18 cellular contexts compared by ENCODE assay signal in genomic region chr15:68203956-68204355, GRCh38. TPM values are rescaled to one million over a fixed set of nuclear protein-coding genes. Genes with fewer than 3 reads are reported as not detected.
DNase-seq lines count a peak whose midpoint lies in the region; TF ChIP-seq lines count a peak whose summit lies in the region.
"Had no signal": no experiment of that assay in that cellular context is flagged by ENCODE, and none has a peak within 500 bp of the region (broad histone marks: within the 10 kb centered on the region; RNA-seq: fewer than 3 reads in every experiment).

No MANE protein-coding gene starts in this region.

- H3K9me3 ChIP-seq in duodenal mucosa (ENCODE audit: control insufficient read depth in 1 of 2, low read length in 2 of 2) (no peaks in the 10 kb centered on the region), neutrophil (no peaks in the 10 kb centered on the region)

- no peaks in the 10 kb centered on the region for H3K9me3 Mint-ChIP-seq in MCF 10A (ENCODE audit: unreplicated experiment)

- DNase-seq in activated effector memory CD4-positive, alpha-beta T cell treated with anti-CD3 and anti-CD28 coated beads, Interleukin-2, amount 50 U/mL, for 16 hours: peak; percentile 42
- no peak for DNase-seq in activated effector memory CD4-positive, alpha-beta T cell treated with Interleukin-2 at 50 U/mL for 16 hours
- DNase-seq in dedifferentiated amniotic fluid mesenchymal stem cell (ENCODE audit: extremely low spot score): no peak
- no peak for DNase-seq in 8988T
- no peak for DNase-seq in cerebellum (ENCODE audit: low spot score)
- no peak for DNase-seq in MCF 10A (ENCODE audit: unreplicated experiment)
- DNase-seq: C1 segment of cervical spinal cord, DMS79, GM23248, KBM-7, NCI-H1092 treated with DMSO at 0.1 percent for 48 hours, NCI-H1694 treated with DMSO at 0.1 percent for 48 hours, NCI-H446, NCI-H748 treated with DMSO at 0.1 percent for 48 hours, SHP77 had no signal

- H3K36me3 ChIP-seq in duodenal mucosa (ENCODE audit: control insufficient read depth in 1 of 2, insufficient read depth in 2 of 2, low read length in 2 of 2) (no peaks in the 10 kb centered on the region), neutrophil (no peaks in the 10 kb centered on the region)

- intact Hi-C loops in MCF 10A (cut with micrococcal nuclease): no loop called here

- H3K4me3 ChIP-seq in duodenal mucosa (ENCODE audit: low read depth in 1 of 2, low read length in 2 of 2): peak overlapping the region; percentile 82 to 94
- no peak overlapping the region for H3K4me3 ChIP-seq in neutrophil (ENCODE audit: low read depth in 1 of 2, low read length in 1 of 2)
- H3K4me3 ChIP-seq: GM12878, GM23248 had no signal

- no peak overlapping the region for H3K27ac Mint-ChIP-seq in MCF 10A (ENCODE audit: low read depth, unreplicated experiment)

- BruUV-seq in MCF 10A (replicated peaks; lab: Mats Ljungman, UMichigan): no TSS peak

- H3K27me3 ChIP-seq in duodenal mucosa (ENCODE audit: control insufficient read depth in 1 of 2, insufficient read depth in 2 of 2, low read length in 2 of 2) (no peaks in the 10 kb centered on the region), neutrophil (no peaks in the 10 kb centered on the region)

- CTCF ChIA-PET in MCF 10A (lab: Yijun Ruan, JAX): no interaction called here

- POLR2A ChIA-PET in MCF 10A (lab: Yijun Ruan, JAX): no interaction called here

- no peak overlapping the region for H3K4me3 Mint-ChIP-seq in MCF 10A (ENCODE audit: unreplicated experiment)

- no peaks in the 10 kb centered on the region for H3K4me1 Mint-ChIP-seq in MCF 10A (ENCODE audit: insufficient read depth, unreplicated experiment)

- H3K27ac ChIP-seq in duodenal mucosa (ENCODE audit: low read depth, low read length) (no peak overlapping the region), neutrophil (peak overlapping the region; percentile 94)
- H3K27ac ChIP-seq: GM23248 had no signal

- H3K36me3 Mint-ChIP-seq in MCF 10A (ENCODE audit: insufficient read depth, unreplicated experiment): peaks cover 20% of the 10 kb centered on the region

- H3K27me3 Mint-ChIP-seq in MCF 10A (ENCODE audit: insufficient read depth, unreplicated experiment): no peaks in the 10 kb centered on the region

- TF ChIP-seq CTCF in neutrophil (IDR thresholded peaks at IDR 0.05): no peak
- no peak for TF ChIP-seq CTCF in MCF 10A (IDR thresholded peaks at IDR 0.05; ENCODE audit: unreplicated experiment)

- peak overlapping the region; percentile 73 to 83 for H3K9ac ChIP-seq in duodenal mucosa (ENCODE audit: low read depth in 1 of 2, low read length in 2 of 2)
- H3K9ac ChIP-seq: GM23248 had no signal

- H3K4me1 ChIP-seq in duodenal mucosa (ENCODE audit: control insufficient read depth in 1 of 2, insufficient read depth in 2 of 2, low read length in 2 of 2) (peaks cover 42 to 58% of the 10 kb centered on the region in 2 donors), neutrophil (ENCODE audit: control insufficient read depth in 1 of 2, insufficient read depth in 1 of 2, low read depth in 1 of 2, low read length in 1 of 2) (peaks cover 55 to 58% of the 10 kb centered on the region in 2 experiments)

RNA-seq across cellular contexts. Expression of gene CALML4, which starts 1.2 kb away (rescaled TPM):
- total RNA-seq in cerebellum: 6.3 TPM
- total RNA-seq in MCF 10A (2022): 2.3 and 3.3 TPM in 2 replicates

RNA-seq across cellular contexts. Expression of gene CLN6, which starts 25.6 kb away (rescaled TPM):
- total RNA-seq in cerebellum (14.8 TPM), MCF 10A (2022) (26.5 and 31.4 TPM in 2 replicates)

Comparison
In these comparisons a context has a peak if more than half of its experiments do, and no peak if none do; other contexts are left out.
1. H3K4me3 ChIP-seq: peak in duodenal mucosa (2 of 2); none in neutrophil (0 of 2).